ENCODE assay signal across 35 cellular contexts in genomic region chr1:167182571-167183320, GRCh38.
"Had no signal": no experiment of that assay in that cellular context is flagged by ENCODE, and none has a peak within 500 bp of the region (broad histone marks: within the 10 kb centered on the region; RNA-seq: fewer than 3 reads in every experiment).

No MANE protein-coding gene starts in this region.

- H3K9me3 ChIP-seq: MG63 had no signal

- H3K27ac ChIP-seq: KMS-11 had no signal

- H3K4me2 ChIP-seq: KMS-11 had no signal

- H3K27me3 ChIP-seq: MG63 had no signal

- H3K36me3 ChIP-seq: MG63 had no signal

- DNase-seq: Karpas-422, Kasumi-1, MG63, MM.1S, MV-4-11, NCI-H1048, NCI-H1092, NCI-H1092 treated with DMSO at 0.1 percent for 48 hours, NCI-H1105, NCI-H1105 treated with DMSO at 0.1 percent for 48 hours, NCI-H1417, NCI-H1417 treated with DMSO at 0.1 percent for 48 hours, NCI-H1436, NCI-H1436 treated with DMSO at 0.1 percent for 48 hours, NCI-H146, NCI-H1694, NCI-H1694 treated with DMSO at 0.1 percent for 48 hours, NCI-H187, NCI-H187 treated with DMSO at 0.1 percent for 48 hours, NCI-H1930, NCI-H2029, NCI-H2029 treated with DMSO at 0.1 percent for 48 hours, NCI-H2081, NCI-H2081 treated with DMSO at 0.1 percent for 48 hours, NCI-H2107, NCI-H2171, NCI-H2171 treated with DMSO at 0.1 percent for 48 hours, NCI-H2227 treated with DMSO at 0.1 percent for 48 hours, NCI-H226, NCI-H345, NCI-H446, NCI-H446 treated with DMSO at 0.1 percent for 48 hours, NCI-H510A, NCI-H510A treated with DMSO at 0.1 percent for 48 hours had no signal

- H3K9ac ChIP-seq: KMS-11 had no signal

- H3K4me3 ChIP-seq: MG63 had no signal
